8 cellular contexts compared by ENCODE assay signal in genomic region chr2:113754989-113755689, GRCh38. TPM values are rescaled to one million over a fixed set of nuclear protein-coding genes. Genes with fewer than 3 reads are reported as not detected.
A peak's percentile ranks its signal among the peaks of the same experiment; 100 is the strongest.
DNase-seq lines count a peak whose midpoint lies in the region; ATAC-seq and TF ChIP-seq lines count a peak whose summit lies in the region.

No MANE protein-coding gene starts in this region.

- POLR2A ChIA-PET in BJ (lab: Charles Lee), result no interaction called here

- H3K4me3 ChIP-seq in BJ (ENCODE audit: low read depth, low read length) (peak overlapping the region; percentile 97), uterus (peak overlapping the region; percentile 85 to 87)

- H3K36me3 ChIP-seq in BJ (ENCODE audit: control insufficient read depth, insufficient read depth, low read length), result peaks cover 2% of the 10 kb centered on the region; the same call in 1 of the 2 replicates
- no peaks in the 10 kb centered on the region for H3K36me3 ChIP-seq in uterus

- peak overlapping the region; percentile 90 to 94 (median 94) for H3K27ac Mint-ChIP-seq in brain
- H3K27ac Mint-ChIP-seq in memory B cell, result peak overlapping the region; percentile 95

- intact Hi-C loops in uterus (cut with DNase I; ENCODE audit: low total_unique reads), result no loop called here

- no peak for ATAC-seq in memory B cell (ENCODE audit: low read depth)
- ATAC-seq in GM21528 (IDR thresholded peaks at IDR 0.05; ENCODE audit: low FRiP score, unreplicated experiment), result no peak
- ATAC-seq in HG03342 (IDR thresholded peaks at IDR 0.05; ENCODE audit: unreplicated experiment), result no peak

- TF ChIP-seq CTCF in BJ (IDR thresholded peaks at IDR 0.05; ENCODE audit: insufficient read depth, low read depth, low read length), result no peak
- no peak for TF ChIP-seq CTCF in brain (conservative IDR thresholded peaks at IDR 0.05)
- no peak for TF ChIP-seq CTCF in uterus (IDR thresholded peaks at IDR 0.05)

- H3K36me3 Mint-ChIP-seq in brain, result peaks cover 25% of the 10 kb centered on the region
- H3K36me3 Mint-ChIP-seq in memory B cell, result peaks cover 10% of the 10 kb centered on the region

- H3K9me3 Mint-ChIP-seq in brain, result peaks cover 0 to 7% (median 0%) of the 10 kb centered on the region in 5 experiments
- H3K9me3 Mint-ChIP-seq in memory B cell, result no peaks in the 10 kb centered on the region

- H3K27me3 Mint-ChIP-seq in brain, result peaks cover 16% of the 10 kb centered on the region
- no peaks in the 10 kb centered on the region for H3K27me3 Mint-ChIP-seq in memory B cell

- H3K4me3 Mint-ChIP-seq in brain (peak overlapping the region; percentile 94 to 100 (median 96)), memory B cell (peak overlapping the region; percentile 89)

- DNase-seq in BJ (ENCODE audit: low read depth), result no peak
- DNase-seq in HT1080 (ENCODE audit: low read depth), result peak; percentile 13
- DNase-seq in memory B cell (ENCODE audit: low spot score in 2 of 2), result no peak
- no peak for DNase-seq in uterus
- DNase-seq in CD1c-positive myeloid dendritic cell (ENCODE audit: extremely low spot score), result no peak

- H3K27me3 ChIP-seq in BJ (ENCODE audit: control insufficient read depth, insufficient read depth, low read length) (no peaks in the 10 kb centered on the region), uterus (no peaks in the 10 kb centered on the region)

- no peaks in the 10 kb centered on the region for H3K4me1 ChIP-seq in uterus

- peaks cover 55% of the 10 kb centered on the region for H3K4me1 Mint-ChIP-seq in brain
- peaks cover 12% of the 10 kb centered on the region for H3K4me1 Mint-ChIP-seq in memory B cell

- CTCF ChIA-PET in BJ (lab: Yijun Ruan, JAX), result no interaction called here

- H3K9me3 ChIP-seq in uterus, result no peaks in the 10 kb centered on the region

- H3K27ac ChIP-seq in uterus, result peak overlapping the region; percentile 88 to 92

- TF ChIP-seq POLR2A in uterus (IDR thresholded peaks at IDR 0.05), result no peak

RNA-seq across cellular contexts. Expression of gene SLC35F5, which starts 1.3 kb away (rescaled TPM):
- polyA plus RNA-seq in BJ (2011; rRNA removed) (52.4 and 96.2 TPM in 2 replicates), brain (ENCODE audit: insufficient read depth, low read depth, low replicate concordance) (5.8 TPM)
- 59.2 and 62.1 TPM in 2 replicates for polyA minus RNA-seq in BJ (2011; rRNA and poly(A)+ RNA removed)
- 45.6 and 54.3 TPM in 2 replicates for total RNA-seq in HT1080 (2014; rRNA removed; shearing (Covaris generic))
- 43.6 and 45.6 TPM in 2 replicates for polyA plus RNA-seq in HT1080 (2015; cell fraction: cytosol; rRNA removed)
- polyA plus RNA-seq in HT1080 (2015; cell fraction: nucleus; rRNA removed), result 56.7 and 64.3 TPM in 2 replicates
- total RNA-seq in uterus, result 100 to 1,000 TPM in 2 of 4 donors, 10 to 100 TPM in 2; 66.6 to 202 (median 139) TPM
